8 cellular contexts compared by ENCODE assay signal in genomic region chr3:9397331-9397910, GRCh38. TPM values are rescaled to one million over a fixed set of nuclear protein-coding genes. Genes with fewer than 3 reads are reported as not detected.
DNase-seq lines count a peak whose midpoint lies in the region; ATAC-seq and TF ChIP-seq lines count a peak whose summit lies in the region.

Gene SETD5, plus strand, starts transcription at chr3:9397615. Its CDS starts 31,324 bp downstream, at chr3:9428939.

- 0% methylated on average over 14 of the region's 64 CpGs for WGBS in suprapubic skin

- TF ChIP-seq CTCF in NB4 (IDR thresholded peaks at IDR 0.05; ENCODE audit: low read depth, low read length) (no peak), suprapubic skin (IDR thresholded peaks at IDR 0.05) (no peak)

- peak; percentile 96 for DNase-seq in NB4 (ENCODE audit: low read depth)
- DNase-seq in globus pallidus (ENCODE audit: low spot score), result peak; percentile 96
- DNase-seq in nucleus accumbens (lab: John Stamatoyannopoulos, UW), result peak; percentile 37 to 99 (median 96)
- DNase-seq in suprapubic skin (ENCODE audit: low spot score in 2 of 2), result peak; percentile 99 to 100

- peak within 1 kb of the TSS; percentile 97 for H3K4me3 Mint-ChIP-seq in activated naive CD4-positive, alpha-beta T cell treated with anti-CD3 and anti-CD28 coated beads, Interleukin-2, amount 50 U/mL, for 24 hours

- no peaks in the 10 kb centered on the region for H3K9me3 Mint-ChIP-seq in activated naive CD4-positive, alpha-beta T cell treated with anti-CD3 and anti-CD28 coated beads, Interleukin-2, amount 50 U/mL, for 24 hours

- H3K4me3 ChIP-seq in GM08714 (ENCODE audit: low read length) (peak within 1 kb of the TSS; percentile 97), NB4 (ENCODE audit: low read depth, low read length) (peak within 1 kb of the TSS; percentile 96), suprapubic skin (peak within 1 kb of the TSS; percentile 89)

- peaks cover 73% of the 10 kb centered on the region for H3K4me1 ChIP-seq in suprapubic skin

- H3K9me3 ChIP-seq in suprapubic skin, result no peaks in the 10 kb centered on the region

- H3K36me3 Mint-ChIP-seq in activated naive CD4-positive, alpha-beta T cell treated with anti-CD3 and anti-CD28 coated beads, Interleukin-2, amount 50 U/mL, for 24 hours, result peaks cover 8% of the 10 kb centered on the region

- H3K27ac ChIP-seq in suprapubic skin, result peak within 1 kb of the TSS; percentile 100

- peak within 1 kb of the TSS; percentile 99 for H3K27ac Mint-ChIP-seq in activated naive CD4-positive, alpha-beta T cell treated with anti-CD3 and anti-CD28 coated beads, Interleukin-2, amount 50 U/mL, for 24 hours

- ATAC-seq in HG02571 (IDR thresholded peaks at IDR 0.05; ENCODE audit: unreplicated experiment) (peak; percentile 46), SK-N-SH treated with all-trans-retinoic acid at 6 μM for 48 hours (peak; percentile 70)

- no peaks in the 10 kb centered on the region for H3K27me3 ChIP-seq in suprapubic skin

- H3K4me1 Mint-ChIP-seq in activated naive CD4-positive, alpha-beta T cell treated with anti-CD3 and anti-CD28 coated beads, Interleukin-2, amount 50 U/mL, for 24 hours, result peaks cover 72% of the 10 kb centered on the region

- TF ChIP-seq POLR2A in NB4 (IDR thresholded peaks at IDR 0.05; ENCODE audit: extremely low read depth, insufficient read length) (peak; percentile 94), suprapubic skin (IDR thresholded peaks at IDR 0.05) (peak; percentile 84 to 97)

- H3K27me3 Mint-ChIP-seq in activated naive CD4-positive, alpha-beta T cell treated with anti-CD3 and anti-CD28 coated beads, Interleukin-2, amount 50 U/mL, for 24 hours, result no peaks in the 10 kb centered on the region

- peaks cover 10% of the 10 kb centered on the region for H3K36me3 ChIP-seq in suprapubic skin

- TF ChIP-seq EP300 in suprapubic skin (IDR thresholded peaks at IDR 0.05), result no peak

TF ChIP-seq in SK-N-SH treated with all-trans-retinoic acid at 6 μM for 48 hours, 23 proteins besides CTCF, POLR2A, EP300 and RAD21:
- TF ChIP-seq RARB (CRISPR knock-in tag; IDR thresholded peaks at IDR 0.05) (no peak), CSDC2 (CRISPR knock-in tag; IDR thresholded peaks at IDR 0.05) (no peak), POU6F1 (CRISPR knock-in tag; IDR thresholded peaks at IDR 0.05; ENCODE audit: borderline replicate concordance, low read depth) (no peak), GLIS3 (CRISPR knock-in tag; IDR thresholded peaks at IDR 0.05) (no peak), ZNF70 (CRISPR knock-in tag; IDR thresholded peaks at IDR 0.05) (no peak), ESRRG (CRISPR knock-in tag; IDR thresholded peaks at IDR 0.05) (no peak), TOX (CRISPR knock-in tag; IDR thresholded peaks at IDR 0.05; ENCODE audit: borderline replicate concordance) (no peak), TCF4 (CRISPR knock-in tag; IDR thresholded peaks at IDR 0.05; ENCODE audit: borderline replicate concordance) (no peak), PATZ1 (CRISPR knock-in tag; IDR thresholded peaks at IDR 0.05; ENCODE audit: borderline replicate concordance) (no peak), ZNF565 (CRISPR knock-in tag; conservative IDR thresholded peaks at IDR 0.05; ENCODE audit: low read depth) (no peak), ZFP30 (CRISPR knock-in tag; IDR thresholded peaks at IDR 0.05) (no peak)

RNA-seq across cellular contexts. Expression of gene SETD5, which starts in this region (rescaled TPM):
- total RNA-seq in suprapubic skin, result 100 to 1,000 TPM in 2 of 4 donors, 10 to 100 TPM in 2; 72.5 to 272 (median 108) TPM

Comparison
In these comparisons a context has a peak if more than half of its experiments do, and no peak if none do; other contexts are left out.
1. Peak in every context shown above with its lines: DNase-seq, ATAC-seq, H3K4me3 ChIP-seq and H3K27ac ChIP-seq.